ENCODE assay signal across 28 cellular contexts in genomic region chr13:61546911-61547310, GRCh38.
"Had no signal": no experiment of that assay in that cellular context is flagged by ENCODE, and none has a peak within 500 bp of the region (broad histone marks: within the 10 kb centered on the region; RNA-seq: fewer than 3 reads in every experiment).

No MANE protein-coding gene starts in this region.

- H3K36me3 ChIP-seq: neural progenitor cell, ovary, spleen, suprapubic skin, tibial artery, transverse colon, upper lobe of right lung, uterus had no signal

- H3K9me3 ChIP-seq: ovary, psoas muscle, suprapubic skin, testis, tibial artery, transverse colon, upper lobe of right lung, uterus had no signal

- H3K79me2 ChIP-seq: parathyroid adenoma had no signal

- DNase-seq: natural killer cell; occipital lobe; ovary; posterior cingulate gyrus; psoas muscle; right cardiac atrium; spleen; stimulated activated CD4-positive, alpha-beta T cell treated with anti-CD3 and anti-CD28 coated beads, Interleukin-12 subunit alpha, Interleukin-12 subunit beta, amount 100 ng/mL, for 4 hours; stimulated activated CD4-positive, alpha-beta T cell treated with anti-CD3 and anti-CD28 coated beads, Interleukin-1b, Interleukin-23, amount 100 ng/mL, for 48 hours; stimulated activated CD4-positive, alpha-beta T cell treated with anti-CD3 and anti-CD28 coated beads, Interleukin-4, amount 100 ng/mL, for 1 hour; stimulated activated CD4-positive, alpha-beta T cell treated with anti-CD3 and anti-CD28 coated beads, Interleukin-4, amount 100 ng/mL, for 4 hours; stimulated activated CD8-positive, alpha-beta memory T cell treated with anti-CD3 and anti-CD28 coated beads, Interleukin-4, amount 100 ng/mL, for 48 hours; stimulated activated naive CD4-positive, alpha-beta T cell; stimulated activated naive CD8-positive, alpha-beta T cell treated with anti-CD3 and anti-CD28 coated beads, Interleukin-15, amount 100 ng/mL, for 72 hours; stimulated activated naive CD8-positive, alpha-beta T cell treated with anti-CD3 and anti-CD28 coated beads, Interleukin-15, Interleukin-2, amounts not matched to agents 100 U/mL and 50 U/mL, for 24 hours; substantia nigra; testis; tibial artery; transverse colon; upper lobe of right lung; uterus had no signal

- H2AFZ ChIP-seq: neural progenitor cell, parathyroid adenoma had no signal

- H3K4me3 ChIP-seq: neural progenitor cell, ovary, psoas muscle, skin epidermis, smooth muscle cell, spleen, suprapubic skin, testis, tibial artery, transverse colon, upper lobe of right lung, uterus had no signal

- H3K9ac ChIP-seq: neural progenitor cell, parathyroid adenoma had no signal

- H3K4me1 ChIP-seq: neural progenitor cell, parathyroid adenoma, psoas muscle, spleen, suprapubic skin, testis, tibial artery, transverse colon, upper lobe of right lung, uterus had no signal

- H3K27ac ChIP-seq: neural progenitor cell, ovary, parathyroid adenoma, psoas muscle, skin epidermis, spleen, suprapubic skin, testis, tibial artery, transverse colon, upper lobe of right lung, uterus had no signal

- H3K4me2 ChIP-seq: neural progenitor cell, smooth muscle cell had no signal

- ATAC-seq: natural killer cell; psoas muscle; right cardiac atrium; sciatic nerve; stimulated activated memory B cell treated with anti-CD40 and anti-IgM and Interleukin-4, amounts not matched to agents 10 μg/mL and 1 μg/mL and 100 μg/mL, for 72 hours; stimulated activated naive CD8-positive, alpha-beta T cell treated with anti-CD3 and anti-CD28 coated beads, Interleukin-15, amount 100 ng/mL, for 72 hours; stimulated activated naive CD8-positive, alpha-beta T cell treated with anti-CD3 and anti-CD28 coated beads, Interleukin-15, Interleukin-2, amounts not matched to agents 100 U/mL and 50 U/mL, for 24 hours; upper lobe of right lung had no signal

- H3K27me3 ChIP-seq: neural progenitor cell, ovary, spleen, suprapubic skin, testis, tibial artery, transverse colon, upper lobe of right lung, uterus had no signal
